20 cellular contexts compared by ENCODE assay signal in the genomic region with DNA sequence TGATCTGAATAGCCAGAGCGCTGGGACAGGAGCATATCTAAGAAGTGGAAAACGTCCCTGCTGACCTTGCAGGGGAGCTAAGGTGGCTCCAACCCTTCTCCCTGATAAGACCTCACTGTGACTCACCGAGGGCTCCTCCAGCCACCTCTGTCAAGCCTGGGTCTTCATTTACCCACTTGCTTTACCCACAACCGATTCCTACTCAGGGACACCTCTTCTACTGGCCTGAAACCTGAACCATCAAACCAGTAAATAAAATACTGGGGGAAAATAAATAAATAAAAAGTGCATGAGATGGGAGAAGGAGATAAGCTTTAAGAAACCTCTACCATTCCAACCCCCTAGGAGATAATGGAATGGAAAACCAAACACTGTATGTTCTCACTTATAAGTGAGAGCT.
"Had no signal": no experiment of that assay in that cellular context is flagged by ENCODE, and none has a peak within 500 bp of the region (broad histone marks: within the 10 kb centered on the region; RNA-seq: fewer than 3 reads in every experiment).

No MANE protein-coding gene starts in this region.

- H3K36me3 ChIP-seq: gastroesophageal sphincter, heart left ventricle, left lung, lower lobe of right lung had no signal

- H3K27me3 ChIP-seq: dorsolateral prefrontal cortex, hepatocyte had no signal

- H3K4me2 ChIP-seq: hepatocyte had no signal

- DNase-seq: dermis blood vessel endothelial cell; dorsolateral prefrontal cortex; effector CD4-positive, alpha-beta T cell; effector memory CD4-positive, alpha-beta T cell; foreskin keratinocyte; heart left ventricle; hypothalamus; immature natural killer cell; left cardiac atrium; left lung; left ventricle myocardium superior; lower lobe of right lung; mesendoderm; midbrain; naive thymus-derived CD4-positive, alpha-beta T cell had no signal

- H3K27ac ChIP-seq: coronary artery, dorsolateral prefrontal cortex, epithelial cell of prostate, foreskin keratinocyte, gastroesophageal sphincter, heart left ventricle, hepatocyte, left lung, lower lobe of right lung had no signal

- H3K9me3 ChIP-seq: gastroesophageal sphincter, heart left ventricle, left lung, lower lobe of right lung had no signal

- H3K4me3 ChIP-seq: coronary artery, dorsolateral prefrontal cortex, gastroesophageal sphincter, heart left ventricle, hepatocyte, left lung, lower lobe of right lung had no signal

- H3K4me1 ChIP-seq: foreskin keratinocyte had no signal

- H2AFZ ChIP-seq: hepatocyte had no signal

- ATAC-seq: esophagus mucosa; foreskin keratinocyte; gastroesophageal sphincter; heart left ventricle; left ventricle myocardium superior; naive thymus-derived CD4-positive, alpha-beta T cell had no signal
